1 cellular context compared by ENCODE assay signal in genomic region chr10:131978851-131979250, GRCh38.
TF ChIP-seq lines count a peak whose summit lies in the region.

No MANE protein-coding gene starts in this region.

TF ChIP-seq in H1, 55 proteins besides CTCF, POLR2A, EP300 and RAD21 (continued from another document):
- TF ChIP-seq SIRT6 (IDR thresholded peaks at IDR 0.05; ENCODE audit: low read length) (no peak), SIN3A (conservative IDR thresholded peaks at IDR 0.05 in 1 of 2, IDR thresholded peaks at IDR 0.05 in 1 of 2; ENCODE audit: low read depth in 1 of 2, low read length in 2 of 2) (no peak), GABPA (IDR thresholded peaks at IDR 0.05; ENCODE audit: borderline replicate concordance, insufficient read depth, low read length) (no peak), POLR2AphosphoS5 (IDR thresholded peaks at IDR 0.05; ENCODE audit: low read depth, low read length) (no peak), GTF2F1 (IDR thresholded peaks at IDR 0.05; ENCODE audit: borderline replicate concordance, low read depth, low read length) (no peak), CTBP2 (IDR thresholded peaks at IDR 0.05; ENCODE audit: borderline replicate concordance, insufficient read depth, insufficient read length, low read length) (no peak), SAP30 (IDR thresholded peaks at IDR 0.05; ENCODE audit: insufficient read depth, insufficient replicate concordance, low read length) (no peak), EZH2 (IDR thresholded peaks at IDR 0.05; ENCODE audit: low read depth, low read length, severe bottlenecking) (no peak)
